In the genomic region with DNA sequence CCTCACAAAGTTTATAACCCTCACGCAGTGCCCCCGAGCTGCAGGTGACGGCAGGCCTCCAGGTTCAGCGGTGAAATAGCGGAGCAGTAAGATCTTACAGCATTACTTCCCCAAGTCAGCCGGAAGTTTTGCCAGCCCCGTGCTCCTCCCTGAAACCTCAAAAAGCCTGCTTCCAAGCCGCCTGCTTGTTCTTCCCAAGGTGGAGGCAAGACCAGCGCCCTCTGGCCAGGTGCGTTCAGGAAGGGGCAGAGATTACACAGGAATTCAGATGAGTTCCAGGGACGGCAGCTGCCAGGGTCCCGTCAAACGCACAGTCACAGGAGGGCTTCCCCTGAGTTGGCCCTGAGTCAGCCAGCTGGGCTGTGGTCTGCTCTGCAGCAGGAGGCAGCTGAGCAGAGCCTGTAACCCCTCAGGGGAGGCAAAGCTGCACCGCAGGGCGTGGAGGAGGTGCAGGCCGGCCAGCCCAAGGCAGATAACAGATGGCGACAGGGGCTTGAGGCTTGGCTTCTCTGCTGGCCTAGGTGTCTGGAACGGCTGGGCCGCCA, we compare ENCODE assay signal across 8 cellular contexts.
DNase-seq lines count a peak whose midpoint lies in the region; ATAC-seq, FAIRE-seq and TF ChIP-seq lines count a peak whose summit lies in the region.

No MANE protein-coding gene starts in this region.

- H4K20me1 ChIP-seq in GM12878 (ENCODE audit: control insufficient read depth, insufficient read depth) = no peaks in the 10 kb centered on the region

- RAD21 ChIA-PET in GM12878 (lab: Charles Lee; ENCODE audit: unreplicated experiment) = no interaction called here

- no peak for TF ChIP-seq RAD21 in GM12878 (IDR thresholded peaks at IDR 0.05; ENCODE audit: insufficient read depth, low read depth, low read length)

- no peaks in the 10 kb centered on the region for H3K79me2 ChIP-seq in GM12878 (ENCODE audit: control insufficient read depth, insufficient read depth, low read length)

- peak; percentile 86 for ATAC-seq in GM19468 (IDR thresholded peaks at IDR 0.05; ENCODE audit: extremely low read depth, unreplicated experiment)
- ATAC-seq in HG03457 (IDR thresholded peaks at IDR 0.05; ENCODE audit: unreplicated experiment) = peak; percentile 76
- peak; percentile 69 for ATAC-seq in GM12878
- no peak for ATAC-seq in left colon

- intact Hi-C loops in GM12878 (cut with micrococcal nuclease; ENCODE audit: unreplicated experiment) = loop anchor here (10.0 kb wide), 1 partner anchor 296 kb away; no protein-coding TSS in a partner anchor
- intact Hi-C loops in dorsolateral prefrontal cortex (cut with DNase I) = loop anchor here in 1 of 2 donors (10.0 kb wide), 1 partner anchor 116 kb away; no protein-coding TSS in a partner anchor
- intact Hi-C loops in left colon (cut with DNase I, micrococcal nuclease) = no loop called here

- in situ Hi-C loops in GM12878 (cut with MboI) = no loop called here

- no TSS peak for BruUV-seq in GM12878 (replicated peaks; lab: Mats Ljungman, UMichigan)

- WGBS in GM12878 (ENCODE audit: insufficient coverage, insufficient replicate concordance, low lambda C conversion rate, missing lambda C conversion rate) = 15% methylated on average over 19 of the region's 19 CpGs

- H3K9ac ChIP-seq in GM12878 (ENCODE audit: control insufficient read depth, insufficient read depth, low read length) = no peak overlapping the region

- no peak for FAIRE-seq in GM12878 (lab: Jason Lieb, UNC)

- CTCF ChIA-PET in GM12878 (lab: Yijun Ruan, JAX) = no interaction called here

- H3K4me3 ChIP-seq in GM12878 (no peak overlapping the region), dorsolateral prefrontal cortex (no peak overlapping the region)

- no peak for TF ChIP-seq POLR2A in GM12878 (IDR thresholded peaks at IDR 0.05; ENCODE audit: low read depth, low read length)

- peak overlapping the region; percentile 24; the same call in 1 of the 2 replicates for H2AFZ ChIP-seq in GM12878 (ENCODE audit: control insufficient read depth, low read depth, low read length)

- H3K36me3 ChIP-seq in GM12878 (ENCODE audit: control insufficient read depth in 2 of 2, insufficient read depth in 2 of 2, low read length in 1 of 2) = no peaks in the 10 kb centered on the region

- peaks cover 9% of the 10 kb centered on the region; the same call in 1 of the 2 replicates for H3K4me1 ChIP-seq in GM12878 (ENCODE audit: control insufficient read depth, insufficient read depth, low read length)

- DNase-seq in COLO668 (lab: John Stamatoyannopoulos, UW; ENCODE audit: unreplicated experiment) (peak; percentile 10), GM12878 (ENCODE audit: low read depth, low spot score) (no peak), dorsolateral prefrontal cortex (no peak), left colon (no peak)
- no peak for DNase-seq in NK-92 treated with Interleukin-12 subunit alpha and Interleukin-12 subunit beta, amount 100 ng/mL, for 24 hours (lab: John Stamatoyannopoulos, UW)
- DNase-seq in activated naive CD4-positive, alpha-beta T cell (lab: John Stamatoyannopoulos, UW) = no peak

- TF ChIP-seq EP300 in GM12878 (IDR thresholded peaks at IDR 0.05; ENCODE audit: borderline replicate concordance in 1 of 2, control insufficient read depth in 1 of 2, low read depth in 2 of 2, low read length in 2 of 2) = no peak

- peak overlapping the region; percentile 44; the same call in 1 of the 2 replicates for H3K4me2 ChIP-seq in GM12878 (ENCODE audit: control insufficient read depth, insufficient read depth)

- H3K27me3 ChIP-seq in GM12878 (replicated peaks in 1 of 2; ENCODE audit: control insufficient read depth in 2 of 2, insufficient read depth in 2 of 2, low read length in 1 of 2) = no peaks in the 10 kb centered on the region; a peak in 1 of 4 replicates
- peaks cover 0 to 8% (median 0%) of the 10 kb centered on the region in 45 donors for H3K27me3 ChIP-seq in dorsolateral prefrontal cortex

- POLR2A ChIA-PET in GM12878 (lab: Charles Lee) = no interaction called here

- no peaks in the 10 kb centered on the region for H3K9me3 ChIP-seq in GM12878 (replicated peaks; ENCODE audit: control insufficient read depth, insufficient read depth, low read length)

- no peak for TF ChIP-seq CTCF in GM12878 (IDR thresholded peaks at IDR 0.05 in 2 of 3, conservative IDR thresholded peaks at IDR 0.05 in 1 of 3; ENCODE audit: control insufficient read depth in 2 of 3, extremely low read depth in 1 of 3, insufficient read depth in 1 of 3, low read depth in 3 of 3, low read length in 3 of 3)
- TF ChIP-seq CTCF in dorsolateral prefrontal cortex (IDR thresholded peaks at IDR 0.05 in 54 of 56, conservative IDR thresholded peaks at IDR 0.05 in 2 of 56; ENCODE audit: low read depth in 1 of 56, partially characterized antibody in 56 of 56) = no peak

- H3K27ac ChIP-seq in GM12878 (ENCODE audit: control insufficient read depth, insufficient read depth) (no peak overlapping the region), dorsolateral prefrontal cortex (no peak overlapping the region)

- SMC1A ChIA-PET in GM12878 (lab: Charles Lee; ENCODE audit: uncharacterized antibody, unreplicated experiment) = no interaction called here

TF ChIP-seq in GM12878, 131 proteins besides CTCF, POLR2A, EP300 and RAD21:
- TF ChIP-seq TCF12 (IDR thresholded peaks at IDR 0.05; ENCODE audit: low read depth, low read length) = peak; percentile 92
- TF ChIP-seq FOS (IDR thresholded peaks at IDR 0.05; ENCODE audit: borderline replicate concordance, extremely low read depth, insufficient read length) = no peak
- peak; percentile 39; the same call in 1 of the 2 replicates for TF ChIP-seq RUNX3 (IDR thresholded peaks at IDR 0.05; ENCODE audit: low read length)
- peak in 1 of 2 experiments; percentile 20; a peak in 1 of 4 replicates for TF ChIP-seq BHLHE40 (IDR thresholded peaks at IDR 0.05; ENCODE audit: borderline replicate concordance in 1 of 2, low read depth in 2 of 2, low read length in 1 of 2)
- peak; percentile 63; the same call in 1 of the 2 replicates for TF ChIP-seq PAX5 (IDR thresholded peaks at IDR 0.05; ENCODE audit: borderline replicate concordance, low read depth, low read length)
- no peak for TF ChIP-seq MYB (IDR thresholded peaks at IDR 0.05; ENCODE audit: borderline replicate concordance, low read depth, low read length)
- TF ChIP-seq, protein P1, sequence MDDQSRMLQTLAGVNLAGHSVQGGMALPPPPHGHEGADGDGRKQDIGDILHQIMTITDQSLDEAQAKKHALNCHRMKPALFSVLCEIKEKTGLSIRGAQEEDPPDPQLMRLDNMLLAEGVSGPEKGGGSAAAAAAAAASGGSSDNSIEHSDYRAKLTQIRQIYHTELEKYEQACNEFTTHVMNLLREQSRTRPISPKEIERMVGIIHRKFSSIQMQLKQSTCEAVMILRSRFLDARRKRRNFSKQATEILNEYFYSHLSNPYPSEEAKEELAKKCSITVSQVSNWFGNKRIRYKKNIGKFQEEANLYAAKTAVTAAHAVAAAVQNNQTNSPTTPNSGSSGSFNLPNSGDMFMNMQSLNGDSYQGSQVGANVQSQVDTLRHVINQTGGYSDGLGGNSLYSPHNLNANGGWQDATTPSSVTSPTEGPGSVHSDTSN (IDR thresholded peaks at IDR 0.05; ENCODE audit: insufficient replicate concordance, low read depth, low read length) = peak; percentile 8
